1 cellular context compared by ENCODE assay signal in the genomic region with DNA sequence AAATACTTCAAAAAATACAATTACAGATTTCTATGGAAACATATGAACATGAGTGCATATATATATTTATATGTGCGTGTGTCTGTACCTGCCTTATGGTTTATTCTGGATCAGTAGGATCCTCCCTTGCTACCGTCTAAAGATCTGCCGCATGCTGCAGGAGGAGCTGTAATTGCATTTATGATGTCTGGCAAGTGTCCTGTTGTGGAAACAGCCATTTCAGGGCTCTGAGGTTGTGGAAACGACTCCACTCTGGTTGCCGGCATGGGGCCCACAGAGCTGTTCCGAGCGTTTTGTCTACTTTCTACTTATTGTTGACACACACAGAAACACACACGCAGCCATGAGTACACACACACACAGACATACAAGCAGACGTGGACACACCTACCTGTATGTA.
TF ChIP-seq lines count a peak whose summit lies in the region.

No MANE protein-coding gene starts in this region.

TF ChIP-seq in H1, 55 proteins besides CTCF, POLR2A, EP300 and RAD21:
- TF ChIP-seq SP2 (IDR thresholded peaks at IDR 0.05; ENCODE audit: low read length) = no peak
- TF ChIP-seq ASH2L (IDR thresholded peaks at IDR 0.05; ENCODE audit: low read length) = no peak
- no peak for TF ChIP-seq RFX5 (IDR thresholded peaks at IDR 0.05; ENCODE audit: borderline replicate concordance, low read depth, low read length)
- TF ChIP-seq JUND (IDR thresholded peaks at IDR 0.05; ENCODE audit: low read length) = no peak
- no peak for TF ChIP-seq GTF2F1 (IDR thresholded peaks at IDR 0.05; ENCODE audit: borderline replicate concordance, low read depth, low read length)
- no peak for TF ChIP-seq CHD1 (IDR thresholded peaks at IDR 0.05; ENCODE audit: low read depth, low read length)
- TF ChIP-seq NRF1 (IDR thresholded peaks at IDR 0.05; ENCODE audit: low read depth, low read length) = no peak
- no peak for TF ChIP-seq HDAC6 (IDR thresholded peaks at IDR 0.05; ENCODE audit: low read depth, low read length)
- TF ChIP-seq KDM5A (IDR thresholded peaks at IDR 0.05; ENCODE audit: low read length) = no peak
